In the genomic region with DNA sequence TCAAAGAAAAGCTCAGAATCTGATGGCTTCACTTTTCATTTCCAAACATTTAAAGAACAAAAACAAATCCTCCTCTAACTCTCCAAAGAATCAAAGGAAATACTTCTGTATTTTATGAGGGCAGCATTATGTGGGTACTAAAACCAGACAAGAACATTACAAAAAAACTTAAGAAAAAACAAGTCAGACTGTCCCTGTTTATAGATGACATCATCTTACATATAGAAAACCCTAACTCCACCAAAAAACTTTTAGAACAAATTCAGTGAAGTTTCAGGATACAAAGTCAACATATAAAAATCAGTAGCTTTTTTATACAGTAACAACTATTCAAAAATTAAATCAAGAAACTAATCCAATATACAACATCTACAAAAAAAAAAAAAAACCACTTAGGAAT, we compare ENCODE assay signal across 8 cellular contexts.
"Had no signal": no experiment of that assay in that cellular context is flagged by ENCODE, and none has a peak within 500 bp of the region (broad histone marks: within the 10 kb centered on the region; RNA-seq: fewer than 3 reads in every experiment).

No MANE protein-coding gene starts in this region.

- H3K27ac ChIP-seq: GM23248, KMS-11 had no signal

- H3K4me1 ChIP-seq: HAP-1 had no signal

- H3K9ac ChIP-seq: GM23248, KMS-11 had no signal

- H3K36me3 ChIP-seq: HAP-1 had no signal

- DNase-seq: GM23248, GOT3, H7, KBM-7 had no signal

- ATAC-seq: HCT116 had no signal

- FAIRE-seq: HTR-8/SVneo had no signal

- H2AFZ ChIP-seq: GM23248 had no signal

- H3K4me2 ChIP-seq: KMS-11 had no signal

- H3K9me3 ChIP-seq: HAP-1 had no signal

- H3K4me3 ChIP-seq: GM23248, HAP-1 had no signal
